Comparison of ENCODE assay signal across 12 cellular contexts in genomic region chr17:75325348-75325747, GRCh38. TPM values are rescaled to one million over a fixed set of nuclear protein-coding genes. Genes with fewer than 3 reads are reported as not detected.
DNase-seq lines count a peak whose midpoint lies in the region; ATAC-seq, FAIRE-seq and TF ChIP-seq lines count a peak whose summit lies in the region.
"Had no signal": no experiment of that assay in that cellular context is flagged by ENCODE, and none has a peak within 500 bp of the region (broad histone marks: within the 10 kb centered on the region; RNA-seq: fewer than 3 reads in every experiment).

No MANE protein-coding gene starts in this region.

- H3K79me2 ChIP-seq in HepG2 (ENCODE audit: insufficient read depth, low read length): peaks cover 9% of the 10 kb centered on the region

- TF ChIP-seq EP300 in HepG2 (IDR thresholded peaks at IDR 0.05; ENCODE audit: low read depth in 2 of 2, low read length in 2 of 2) (no peak), HepG2 (CRISPR knock-in tag; IDR thresholded peaks at IDR 0.05; ENCODE audit: borderline replicate concordance) (no peak), upper lobe of left lung (IDR thresholded peaks at IDR 0.05) (no peak)

- no peak overlapping the region for H3K9ac ChIP-seq in HepG2 (ENCODE audit: insufficient read depth, low read depth, low read length)

- H3K36me3 ChIP-seq in HepG2 (replicated peaks in 1 of 2; ENCODE audit: control insufficient read depth in 1 of 2, insufficient read depth in 2 of 2, low read length in 2 of 2): peaks cover 23 to 61% of the 10 kb centered on the region in 2 experiments
- peaks cover 0 to 21% (median 3%) of the 10 kb centered on the region in 4 donors for H3K36me3 ChIP-seq in right lobe of liver
- peaks cover 9 to 34% (median 19%) of the 10 kb centered on the region in 4 donors for H3K36me3 ChIP-seq in upper lobe of left lung

- intact Hi-C loops in HepG2 (cut with micrococcal nuclease; ENCODE audit: unreplicated experiment) (no loop called here), right lobe of liver (cut with DNase I) (loop anchor here in 1 of 2 donors (10.0 kb wide), 1 partner anchor 89 kb away; no protein-coding TSS in a partner anchor)
- intact Hi-C loops in activated T-helper 2 cell treated with anti-CD3 and anti-CD28 coated beads, Interferon-gamma antibody, Interleukin-2, Interleukin-4, amounts not matched to agents 10 μg/mL and 5 μg/mL and 100 μg/mL, durations not matched to agents 14 hours and 24 hours and 36 hours (cut with micrococcal nuclease): no loop called here

- H3K4me3 ChIP-seq in HepG2 (replicated peaks in 1 of 3; ENCODE audit: insufficient read depth in 1 of 3, low read depth in 2 of 3, low read length in 3 of 3) (no peak overlapping the region), right lobe of liver (no peak overlapping the region), upper lobe of left lung (no peak overlapping the region)
- H3K4me3 ChIP-seq: mucosa of descending colon had no signal

- no peaks in the 10 kb centered on the region for H3K27me3 ChIP-seq in HepG2 (ENCODE audit: control insufficient read depth in 1 of 2, insufficient read depth in 2 of 2, low read length in 2 of 2)
- H3K27me3 ChIP-seq in right lobe of liver: no peaks in the 10 kb centered on the region
- no peaks in the 10 kb centered on the region for H3K27me3 ChIP-seq in upper lobe of left lung

- no peaks in the 10 kb centered on the region for H3K9me3 Mint-ChIP-seq in activated T-helper 2 cell treated with anti-CD3 and anti-CD28 coated beads, Interferon-gamma antibody, Interleukin-2, Interleukin-4, amounts not matched to agents 10 μg/mL and 5 μg/mL and 100 μg/mL, durations not matched to agents 14 hours and 24 hours and 36 hours
- H3K9me3 Mint-ChIP-seq in naive B cell: no peaks in the 10 kb centered on the region

- WGBS in HepG2 (ENCODE audit: low lambda C conversion rate): 98% methylated on average over 6 of the region's 6 CpGs
- 63% methylated on average over 4 of the region's 6 CpGs for WGBS in right lobe of liver (ENCODE audit: insufficient coverage, low coverage, low lambda C conversion rate, missing lambda C conversion rate)
- 72% methylated on average over 6 of the region's 6 CpGs for WGBS in upper lobe of left lung, 2 donors

- H3K27ac ChIP-seq in HepG2 (ENCODE audit: extremely low read length, insufficient read depth, low read length) (peak overlapping the region; percentile 71), right lobe of liver (no peak overlapping the region), upper lobe of left lung (peak overlapping the region; percentile 54 to 78 (median 68))
- H3K27ac ChIP-seq: C4-2B had no signal

- no peak overlapping the region for H2AFZ ChIP-seq in HepG2 (ENCODE audit: low read length)

- FAIRE-seq in HepG2 (lab: Jason Lieb, UNC): no peak

- H3K9me3 ChIP-seq in HepG2 (ENCODE audit: low read length): no peaks in the 10 kb centered on the region
- no peaks in the 10 kb centered on the region for H3K9me3 ChIP-seq in right lobe of liver
- no peaks in the 10 kb centered on the region for H3K9me3 ChIP-seq in upper lobe of left lung
- H3K9me3 ChIP-seq: mucosa of descending colon had no signal

- no TSS peak for BruUV-seq in HepG2 (replicated peaks; lab: Mats Ljungman, UMichigan)

- H3K4me1 ChIP-seq in HepG2 (ENCODE audit: insufficient read depth, low read length) (peaks cover 13% of the 10 kb centered on the region), right lobe of liver (peaks cover 0 to 2% (median 0%) of the 10 kb centered on the region in 4 donors), upper lobe of left lung (peaks cover 21 to 32% (median 27%) of the 10 kb centered on the region in 4 donors)

- DNase-seq in HepG2 (ENCODE audit: low spot score) (no peak), right lobe of liver (no peak), naive B cell (no peak), upper lobe of left lung (no peak), NCI-H748 (lab: John Stamatoyannopoulos, UW; ENCODE audit: unreplicated experiment) (no peak)
- no peak for DNase-seq in activated T-helper 2 cell treated with anti-CD3 and anti-CD28 coated beads, Interferon-gamma antibody, Interleukin-2, Interleukin-4, amounts not matched to agents 10 μg/mL and 5 μg/mL and 100 μg/mL, durations not matched to agents 14 hours and 24 hours and 36 hours (ENCODE audit: low spot score)
- DNase-seq in activated CD8-positive, alpha-beta memory T cell treated with anti-CD3 and anti-CD28 coated beads, Interleukin-2, amount 50 U/mL, for 48 hours: no peak
- DNase-seq: activated CD8-positive, alpha-beta memory T cell treated with anti-CD3 and anti-CD28 coated beads, Interleukin-2, amount 50 U/mL, for 4 hours; mucosa of descending colon; NCI-H2081 treated with DMSO at 0.1 percent for 48 hours had no signal

- POLR2A ChIA-PET in HepG2 (lab: Yijun Ruan, JAX): no interaction called here

- CTCF ChIA-PET in HepG2 (lab: Yijun Ruan, JAX; ENCODE audit: low intra/inter-chr PET ratio, low total read pairs): interaction anchor here (3.9 kb wide), 1 partner anchor 88 kb away, joined by 38 read pairs; no protein-coding TSS in a partner anchor

- H3K27ac Mint-ChIP-seq in activated T-helper 2 cell treated with anti-CD3 and anti-CD28 coated beads, Interferon-gamma antibody, Interleukin-2, Interleukin-4, amounts not matched to agents 10 μg/mL and 5 μg/mL and 100 μg/mL, durations not matched to agents 14 hours and 24 hours and 36 hours: peak overlapping the region; percentile 9
- H3K27ac Mint-ChIP-seq in naive B cell: peak overlapping the region; percentile 76 to 96 (median 94)

- TF ChIP-seq POLR2A in HepG2 (IDR thresholded peaks at IDR 0.05; ENCODE audit: insufficient read depth in 1 of 2, low read depth in 2 of 2, low read length in 2 of 2): no peak
- TF ChIP-seq POLR2A in right lobe of liver (IDR thresholded peaks at IDR 0.05): no peak
- TF ChIP-seq POLR2A in upper lobe of left lung (IDR thresholded peaks at IDR 0.05): no peak

- TF ChIP-seq CTCF in HepG2 (CRISPR knock-in tag; IDR thresholded peaks at IDR 0.05) (no peak), right lobe of liver (IDR thresholded peaks at IDR 0.05) (no peak), upper lobe of left lung (IDR thresholded peaks at IDR 0.05) (no peak)

- no peaks in the 10 kb centered on the region for H3K27me3 Mint-ChIP-seq in activated T-helper 2 cell treated with anti-CD3 and anti-CD28 coated beads, Interferon-gamma antibody, Interleukin-2, Interleukin-4, amounts not matched to agents 10 μg/mL and 5 μg/mL and 100 μg/mL, durations not matched to agents 14 hours and 24 hours and 36 hours (ENCODE audit: low read depth)
- no peaks in the 10 kb centered on the region for H3K27me3 Mint-ChIP-seq in naive B cell

- no peak for TF ChIP-seq RAD21 in HepG2 (CRISPR knock-in tag; IDR thresholded peaks at IDR 0.05)

- peaks cover 34% of the 10 kb centered on the region for H3K4me1 Mint-ChIP-seq in activated T-helper 2 cell treated with anti-CD3 and anti-CD28 coated beads, Interferon-gamma antibody, Interleukin-2, Interleukin-4, amounts not matched to agents 10 μg/mL and 5 μg/mL and 100 μg/mL, durations not matched to agents 14 hours and 24 hours and 36 hours (ENCODE audit: low read depth)
- H3K4me1 Mint-ChIP-seq in naive B cell: peaks cover 33 to 82% (median 48%) of the 10 kb centered on the region in 3 donors

- H4K20me1 ChIP-seq in HepG2 (ENCODE audit: insufficient read depth, low read length): peaks cover 4% of the 10 kb centered on the region; the same call in 1 of the 2 replicates

- ATAC-seq in HepG2 (no peak), right lobe of liver (no peak), naive B cell (ENCODE audit: low read depth in 2 of 2) (no peak), upper lobe of left lung (ENCODE audit: low FRiP score in 2 of 2) (no peak), HG02885 (IDR thresholded peaks at IDR 0.05; ENCODE audit: poor library complexity, unreplicated experiment) (no peak)
- ATAC-seq: mucosa of descending colon had no signal

- in situ Hi-C loops in HepG2 (cut with HindIII; ENCODE audit: extremely low pct_ligation_motif_present, low pct_unique_long_range_greater_than_20kb): loop anchor here (5.0 kb wide), 1 partner anchor 67 kb away; no protein-coding TSS in a partner anchor

- peaks cover 62% of the 10 kb centered on the region for H3K36me3 Mint-ChIP-seq in activated T-helper 2 cell treated with anti-CD3 and anti-CD28 coated beads, Interferon-gamma antibody, Interleukin-2, Interleukin-4, amounts not matched to agents 10 μg/mL and 5 μg/mL and 100 μg/mL, durations not matched to agents 14 hours and 24 hours and 36 hours (ENCODE audit: low read depth)
- peaks cover 0 to 24% of the 10 kb centered on the region in 2 donors for H3K36me3 Mint-ChIP-seq in naive B cell

- no peak overlapping the region for H3K4me2 ChIP-seq in HepG2 (ENCODE audit: low read depth, low read length)

- no peak overlapping the region for H3K4me3 Mint-ChIP-seq in activated T-helper 2 cell treated with anti-CD3 and anti-CD28 coated beads, Interferon-gamma antibody, Interleukin-2, Interleukin-4, amounts not matched to agents 10 μg/mL and 5 μg/mL and 100 μg/mL, durations not matched to agents 14 hours and 24 hours and 36 hours (ENCODE audit: low read depth)
- peak overlapping the region in 7 of 8 donors; percentile 9 to 78 (median 53) for H3K4me3 Mint-ChIP-seq in naive B cell

RNA-seq across cellular contexts. Expression of gene SLC25A19, which starts 36.1 kb away (rescaled TPM):
- total RNA-seq in HepG2 (2016; rRNA removed; fragmentation: Illumina TruSeq; extraction: Trizol): 41.4 and 42.2 TPM in 2 replicates
- total RNA-seq in HepG2 (2016; cell fraction: cytosol; rRNA removed; fragmentation: Illumina TruSeq; extraction: Trizol; ENCODE audit: low read depth): 27.2 and 31.3 TPM in 2 replicates
- total RNA-seq in HepG2 (2016; cell fraction: insoluble cytoplasmic fraction; rRNA removed; fragmentation: Illumina TruSeq; extraction: Trizol): 37.5 and 41.8 TPM in 2 replicates
- total RNA-seq in HepG2 (2016; cell fraction: membrane; rRNA removed; fragmentation: Illumina TruSeq; extraction: Trizol): 45.2 and 53.1 TPM in 2 replicates
- total RNA-seq in HepG2 (2016; cell fraction: nucleus; rRNA removed; fragmentation: Illumina TruSeq; extraction: Trizol): 24.9 and 25.1 TPM in 2 replicates
- polyA plus RNA-seq in HepG2 (2011; rRNA removed): 24.4 and 27.7 TPM in 2 replicates
- 26.0 and 29.6 TPM in 2 replicates for polyA plus RNA-seq in HepG2 (2011; cell fraction: cytosol; rRNA removed)
- 33.6 and 35.5 TPM in 2 replicates for polyA plus RNA-seq in HepG2 (2011; cell fraction: nucleus; rRNA removed)
- polyA plus RNA-seq in HepG2 (2012): 16.6 and 24.7 TPM in 2 replicates
- 24.2 and 31.6 TPM in 2 replicates for polyA plus RNA-seq in HepG2 (2016; cell fraction: cytosol; fragmentation: Illumina TruSeq; extraction: Trizol; ENCODE audit: low read depth)
- polyA plus RNA-seq in HepG2 (2016; cell fraction: insoluble cytoplasmic fraction; fragmentation: Illumina TruSeq; extraction: Trizol; ENCODE audit: low read depth): 47.0 and 51.5 TPM in 2 replicates
- 34.4 and 46.3 TPM in 2 replicates for polyA plus RNA-seq in HepG2 (2016; cell fraction: membrane; fragmentation: Illumina TruSeq; extraction: Trizol; ENCODE audit: low read depth)
- 42.3 and 47.3 TPM in 2 replicates for polyA plus RNA-seq in HepG2 (2016; cell fraction: nucleus; fragmentation: Illumina TruSeq; extraction: Trizol; ENCODE audit: insufficient read depth, low read depth)
- polyA minus RNA-seq in HepG2 (2011; rRNA and poly(A)+ RNA removed; ENCODE audit: low replicate concordance): 17.3 and 57.6 TPM in 2 replicates
- 9.2 and 11.1 TPM in 2 replicates for polyA minus RNA-seq in HepG2 (2011; cell fraction: cytosol; rRNA and poly(A)+ RNA removed)
- polyA minus RNA-seq in HepG2 (2011; cell fraction: nucleus; rRNA and poly(A)+ RNA removed): 14.4 and 14.5 TPM in 2 replicates
- 10 to 100 TPM in 2 of 6 experiments, 1 to 10 TPM in 4; 3.8 to 13.4 (median 7.3) TPM for total RNA-seq in right lobe of liver
- total RNA-seq in activated T-helper 2 cell treated with anti-CD3 and anti-CD28 coated beads, Interferon-gamma antibody, Interleukin-2, Interleukin-4, amounts not matched to agents 10 μg/mL and 5 μg/mL and 100 μg/mL, durations not matched to agents 14 hours and 24 hours and 36 hours: 97.4 and 101 TPM in 2 replicates
- polyA plus RNA-seq in naive B cell (ENCODE audit: low read depth in 6 of 6): 10 to 100 TPM; 26.1 to 41.8 (median 31.3) TPM
- total RNA-seq in upper lobe of left lung: 10 to 100 TPM; 21.9 to 37.0 (median 23.9) TPM

RNA-seq across cellular contexts. Expression of gene MIF4GD, which starts 54.3 kb away (rescaled TPM):
- total RNA-seq in HepG2 (2016; rRNA removed; fragmentation: Illumina TruSeq; extraction: Trizol) (12.4 and 14.0 TPM in 2 replicates), right lobe of liver (10 to 100 TPM in 2 of 6 experiments, 1 to 10 TPM in 4; 7.3 to 21.9 (median 8.2) TPM), upper lobe of left lung (10 to 100 TPM; 19.9 to 42.8 (median 36.2) TPM)
- 14.9 and 19.4 TPM in 2 replicates for total RNA-seq in HepG2 (2016; cell fraction: cytosol; rRNA removed; fragmentation: Illumina TruSeq; extraction: Trizol; ENCODE audit: low read depth)
- 12.4 and 12.8 TPM in 2 replicates for total RNA-seq in HepG2 (2016; cell fraction: insoluble cytoplasmic fraction; rRNA removed; fragmentation: Illumina TruSeq; extraction: Trizol)
- 20.2 and 27.4 TPM in 2 replicates for total RNA-seq in HepG2 (2016; cell fraction: membrane; rRNA removed; fragmentation: Illumina TruSeq; extraction: Trizol)
- 7.5 and 8.5 TPM in 2 replicates for total RNA-seq in HepG2 (2016; cell fraction: nucleus; rRNA removed; fragmentation: Illumina TruSeq; extraction: Trizol)
- polyA plus RNA-seq in HepG2 (2011; rRNA removed) (28.0 and 28.5 TPM in 2 replicates), naive B cell (ENCODE audit: low read depth in 6 of 6) (100 to 1,000 TPM in 5 of 6 donors, 10 to 100 TPM in 1; 95.1 to 133 (median 105) TPM)
- 30.7 and 36.9 TPM in 2 replicates for polyA plus RNA-seq in HepG2 (2011; cell fraction: cytosol; rRNA removed)
- polyA plus RNA-seq in HepG2 (2011; cell fraction: nucleus; rRNA removed): 22.5 and 28.6 TPM in 2 replicates
- polyA plus RNA-seq in HepG2 (2012): 16.1 and 23.1 TPM in 2 replicates
- 24.3 and 26.9 TPM in 2 replicates for polyA plus RNA-seq in HepG2 (2016; cell fraction: cytosol; fragmentation: Illumina TruSeq; extraction: Trizol; ENCODE audit: low read depth)
- polyA plus RNA-seq in HepG2 (2016; cell fraction: insoluble cytoplasmic fraction; fragmentation: Illumina TruSeq; extraction: Trizol; ENCODE audit: low read depth): 14.3 and 16.3 TPM in 2 replicates
- 22.6 and 27.4 TPM in 2 replicates for polyA plus RNA-seq in HepG2 (2016; cell fraction: membrane; fragmentation: Illumina TruSeq; extraction: Trizol; ENCODE audit: low read depth)
- polyA plus RNA-seq in HepG2 (2016; cell fraction: nucleus; fragmentation: Illumina TruSeq; extraction: Trizol; ENCODE audit: insufficient read depth, low read depth): 16.3 and 18.0 TPM in 2 replicates
- 36.9 and 56.1 TPM in 2 replicates for polyA minus RNA-seq in HepG2 (2011; rRNA and poly(A)+ RNA removed; ENCODE audit: low replicate concordance)
- polyA minus RNA-seq in HepG2 (2011; cell fraction: cytosol; rRNA and poly(A)+ RNA removed): 8.3 and 10.2 TPM in 2 replicates
- polyA minus RNA-seq in HepG2 (2011; cell fraction: nucleus; rRNA and poly(A)+ RNA removed): 6.3 and 6.7 TPM in 2 replicates
- total RNA-seq in activated T-helper 2 cell treated with anti-CD3 and anti-CD28 coated beads, Interferon-gamma antibody, Interleukin-2, Interleukin-4, amounts not matched to agents 10 μg/mL and 5 μg/mL and 100 μg/mL, durations not matched to agents 14 hours and 24 hours and 36 hours: 50.5 and 51.5 TPM in 2 replicates

Comparison
In these comparisons a context has a peak if more than half of its experiments do, and no peak if none do; other contexts are left out.
1. H3K27ac ChIP-seq: peak in HepG2 (single experiment) and upper lobe of left lung (4 of 4); none in right lobe of liver (0 of 3).